ENCODE assay signal across 15 cellular contexts in the genomic region with DNA sequence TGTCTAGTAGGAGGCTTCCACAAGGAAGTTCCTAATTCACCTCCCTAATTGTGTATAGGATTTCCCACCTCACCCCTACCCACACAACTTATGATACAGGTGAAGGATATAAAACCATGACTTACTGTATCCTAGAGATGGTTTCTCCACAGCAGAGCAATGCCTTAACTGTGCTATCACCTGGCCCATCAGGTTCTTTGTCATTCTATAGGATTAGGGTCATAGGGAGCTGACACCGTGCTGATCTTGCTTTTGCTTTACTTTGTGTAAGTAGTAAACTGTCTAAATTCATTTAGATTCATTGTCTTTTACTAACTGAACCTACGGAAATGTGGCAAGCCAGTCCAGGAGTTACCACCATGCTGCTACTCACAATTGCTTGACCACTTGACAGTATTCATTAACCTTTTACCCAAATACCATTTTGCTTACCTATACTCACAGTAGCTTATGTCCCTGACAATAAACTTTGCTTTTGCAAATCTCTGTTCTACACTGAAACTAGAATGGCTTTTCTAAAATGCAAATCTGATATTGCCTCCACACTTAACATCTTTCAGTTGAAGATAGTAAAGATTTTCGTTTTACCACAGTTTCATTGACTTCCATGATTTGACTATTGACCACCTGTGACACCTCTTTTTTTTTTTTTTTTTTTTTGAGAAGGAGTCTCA.
A peak's percentile ranks its signal among the peaks of the same experiment; 100 is the strongest.
DNase-seq lines count a peak whose midpoint lies in the region; ATAC-seq and TF ChIP-seq lines count a peak whose summit lies in the region.
"Had no signal": no experiment of that assay in that cellular context is flagged by ENCODE, and none has a peak within 500 bp of the region (broad histone marks: within the 10 kb centered on the region; RNA-seq: fewer than 3 reads in every experiment).

No MANE protein-coding gene starts in this region.

- DNase-seq in astrocyte of the hippocampus (ENCODE audit: low read depth, low spot score) (peak; percentile 1), progenitor cell of endocrine pancreas (ENCODE audit: low spot score, unreplicated experiment) (no peak), NCI-H2196 treated with DMSO at 0.1 percent for 48 hours (lab: John Stamatoyannopoulos, UW; ENCODE audit: unreplicated experiment) (no peak)
- DNase-seq: activated effector memory CD4-positive, alpha-beta T cell treated with Interleukin-2 at 50 U/mL for 16 hours; Caco-2; erythroblast; GDM1; NCI-H2107; right lobe of liver; stimulated activated CD4-positive, alpha-beta T cell treated with anti-CD3 and anti-CD28 coated beads, Interleukin-1b, Interleukin-23, amount 100 ng/mL, for 48 hours had no signal

- H3K27me3 Mint-ChIP-seq in progenitor cell of endocrine pancreas: no peaks in the 10 kb centered on the region

- H3K4me3 Mint-ChIP-seq in progenitor cell of endocrine pancreas (ENCODE audit: low read depth): no peak overlapping the region

- ATAC-seq in GM18867 (IDR thresholded peaks at IDR 0.05; ENCODE audit: unreplicated experiment): peak; percentile 97
- ATAC-seq in GM21515 (IDR thresholded peaks at IDR 0.05; ENCODE audit: unreplicated experiment): peak; percentile 75
- peak; percentile 74 for ATAC-seq in HG02943 (IDR thresholded peaks at IDR 0.05; ENCODE audit: low read depth, unreplicated experiment)
- ATAC-seq in HG02642 (IDR thresholded peaks at IDR 0.05; ENCODE audit: poor library complexity, unreplicated experiment): no peak
- ATAC-seq in HG03097 (IDR thresholded peaks at IDR 0.05; ENCODE audit: low FRiP score, unreplicated experiment): no peak
- ATAC-seq: right lobe of liver had no signal

- H3K36me3 Mint-ChIP-seq in progenitor cell of endocrine pancreas (ENCODE audit: insufficient read depth): no peaks in the 10 kb centered on the region

- no peak for TF ChIP-seq CTCF in progenitor cell of endocrine pancreas (IDR thresholded peaks at IDR 0.05; ENCODE audit: unreplicated experiment)

- H3K4me1 Mint-ChIP-seq in progenitor cell of endocrine pancreas (ENCODE audit: low read depth): no peaks in the 10 kb centered on the region

- H3K27ac Mint-ChIP-seq in progenitor cell of endocrine pancreas: no peak overlapping the region

- peaks cover 2% of the 10 kb centered on the region for H3K9me3 Mint-ChIP-seq in progenitor cell of endocrine pancreas (ENCODE audit: low read depth)

Comparison
In these comparisons a context has a peak if more than half of its experiments do, and no peak if none do; other contexts are left out.
1. ATAC-seq: peak in GM18867 (single experiment), GM21515 (single experiment) and HG02943 (single experiment); none in HG02642 (single experiment) and HG03097 (single experiment).